Comparison of ENCODE assay signal across 8 cellular contexts in the genomic region with DNA sequence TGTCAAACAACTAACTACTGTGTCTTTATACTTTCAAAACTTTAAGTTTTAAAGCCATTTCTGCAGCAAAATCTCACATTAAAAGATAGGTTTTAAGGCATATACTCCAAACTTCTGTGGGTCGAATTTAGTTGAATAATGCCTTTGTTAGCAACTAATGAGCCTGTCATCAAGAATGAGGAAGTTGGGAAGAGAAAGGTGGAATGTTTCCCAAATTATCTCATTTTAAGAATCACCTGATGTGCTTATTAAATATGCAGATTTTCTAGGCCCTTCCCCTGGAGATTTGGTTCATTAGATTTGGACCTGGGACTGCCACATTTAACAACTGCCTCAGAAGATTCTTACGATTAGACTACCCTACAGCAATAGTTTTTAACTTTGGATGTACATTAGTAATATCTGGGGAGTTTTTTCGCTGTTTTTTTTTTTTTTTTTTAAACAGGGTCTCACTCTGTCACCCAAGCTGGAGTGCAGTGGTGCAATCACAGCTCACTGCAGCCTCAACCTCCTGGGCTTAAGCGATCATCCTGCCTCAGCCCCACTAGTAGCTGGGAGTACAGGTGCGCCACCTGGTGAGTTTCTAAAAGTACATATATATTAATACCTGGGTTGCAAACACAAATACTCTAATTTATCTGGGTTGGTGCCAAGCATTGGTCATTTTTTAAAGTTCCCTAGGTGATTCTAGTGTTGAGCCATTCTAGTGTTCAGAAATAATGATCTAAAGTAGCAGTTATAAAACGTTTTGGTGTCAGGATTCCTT.
A peak's percentile ranks its signal among the peaks of the same experiment; 100 is the strongest.
DNase-seq lines count a peak whose midpoint lies in the region; ATAC-seq lines count a peak whose summit lies in the region.

No MANE protein-coding gene starts in this region.

- peak; percentile 55 for ATAC-seq in HG02798 (IDR thresholded peaks at IDR 0.05; ENCODE audit: poor library complexity, unreplicated experiment)
- ATAC-seq in HG02938 (IDR thresholded peaks at IDR 0.05; ENCODE audit: unreplicated experiment) = no peak

- peak; percentile 4 for DNase-seq in activated T-cell treated with anti-CD3 and anti-CD28 coated beads for 1 hour (ENCODE audit: low read depth)
- DNase-seq in activated T-cell treated with anti-CD3 and anti-CD28 coated beads, Interleukin-2, amount 50 U/mL, for 48 hours = no peak
- DNase-seq in T-helper 1 cell = peak in 3 of 5 donors; percentile 8 to 35 (median 9)
- DNase-seq in stimulated activated CD4-positive, alpha-beta T cell treated with anti-CD3 and anti-CD28 coated beads, Interleukin-4, amount 100 ng/mL, for 24 hours = peak; percentile 16
- no peak for DNase-seq in NCI-H524 treated with DMSO at 0.1 percent for 48 hours (lab: John Stamatoyannopoulos, UW)
- DNase-seq in HPDE6-E6E7 (ENCODE audit: extremely low spot score) = no peak

Comparison
In these comparisons a context has a peak if more than half of its experiments do, and no peak if none do; other contexts are left out.
1. DNase-seq: peak in activated T-cell treated with anti-CD3 and anti-CD28 coated beads for 1 hour (single experiment), T-helper 1 cell (3 of 5) and stimulated activated CD4-positive, alpha-beta T cell treated with anti-CD3 and anti-CD28 coated beads, Interleukin-4, amount 100 ng/mL, for 24 hours (single experiment); none in activated T-cell treated with anti-CD3 and anti-CD28 coated beads, Interleukin-2, amount 50 U/mL, for 48 hours (0 of 2), NCI-H524 treated with DMSO at 0.1 percent for 48 hours (single experiment) and HPDE6-E6E7 (single experiment).